ENCODE assay signal across 15 cellular contexts in genomic region chr11:67449116-67449844, GRCh38. TPM values are rescaled to one million over a fixed set of nuclear protein-coding genes. Genes with fewer than 3 reads are reported as not detected.
A peak's percentile ranks its signal among the peaks of the same experiment; 100 is the strongest.
DNase-seq lines count a peak whose midpoint lies in the region; ATAC-seq and TF ChIP-seq lines count a peak whose summit lies in the region.
"Had no signal": no experiment of that assay in that cellular context is flagged by ENCODE, and none has a peak within 500 bp of the region (broad histone marks: within the 10 kb centered on the region; RNA-seq: fewer than 3 reads in every experiment).

No MANE protein-coding gene starts in this region.

- no peak overlapping the region for H4K8ac ChIP-seq in neuronal stem cell (ENCODE audit: low read depth, low read length)

- no peak overlapping the region for H2BK120ac ChIP-seq in neuronal stem cell (ENCODE audit: low read depth, low read length)

- no peak overlapping the region; the same call in 1 of the 2 replicates for H3K9ac ChIP-seq in MM.1S (ENCODE audit: low read length)
- peak overlapping the region; percentile 78 for H3K9ac ChIP-seq in neuronal stem cell (ENCODE audit: low read depth, low read length, poor library complexity)

- H3K9me2 ChIP-seq in MM.1S (replicated peaks; ENCODE audit: insufficient read depth, low read length): no peaks in the 10 kb centered on the region

- H2AFZ ChIP-seq in MM.1S (ENCODE audit: low read length): peak overlapping the region; percentile 55
- no peak overlapping the region for H2AFZ ChIP-seq in neuronal stem cell (ENCODE audit: low read length)

- intact Hi-C loops in activated T-helper 2 cell treated with anti-CD3 and anti-CD28 coated beads, Interferon-gamma antibody, Interleukin-2, Interleukin-4, amounts not matched to agents 10 μg/mL and 5 μg/mL and 100 μg/mL, durations not matched to agents 14 hours and 24 hours and 36 hours (cut with micrococcal nuclease): no loop called here

- H3K4me2 ChIP-seq in MM.1S (ENCODE audit: low read depth, low read length) (peak overlapping the region; percentile 63; the same call in 1 of the 2 replicates), neuronal stem cell (ENCODE audit: insufficient read depth, low read length, poor library complexity, severe bottlenecking) (no peak overlapping the region)

- H3K27ac Mint-ChIP-seq in T-helper 2 cell treated with Interferon-gamma antibody and Interleukin-4, amounts not matched to agents 5 μg/mL and 100 μg/mL, for 36 hours: peak overlapping the region; percentile 24
- peak overlapping the region; percentile 9 for H3K27ac Mint-ChIP-seq in activated T-helper 2 cell treated with anti-CD3 and anti-CD28 coated beads, Interferon-gamma antibody, Interleukin-2, Interleukin-4, amounts not matched to agents 10 μg/mL and 5 μg/mL and 100 μg/mL, durations not matched to agents 14 hours and 24 hours and 36 hours
- H3K27ac Mint-ChIP-seq: activated T-cell treated with anti-CD3 and anti-CD28 coated beads, Interleukin-2, amount 50 U/mL, for 72 hours had no signal

- H3K9me3 ChIP-seq in MM.1S (replicated peaks; ENCODE audit: insufficient read depth, low read length) (no peaks in the 10 kb centered on the region), neuronal stem cell (replicated peaks in 1 of 2; ENCODE audit: control insufficient read depth in 2 of 2, insufficient read depth in 1 of 2, low read depth in 1 of 2, low read length in 2 of 2) (no peaks in the 10 kb centered on the region)
- H3K9me3 ChIP-seq: body of pancreas, gastrocnemius medialis, pancreas, SJCRH30 had no signal

- no peak for TF ChIP-seq CTCF in MM.1S (IDR thresholded peaks at IDR 0.05; ENCODE audit: low read length)

- WGBS in neuronal stem cell (ENCODE audit: extremely low coverage in 2 of 2, insufficient read length in 2 of 2, insufficient replicate concordance in 1 of 2), 2 donors: no CpG with 5 or more reads among the region's 9 CpGs

- H3K4me3 ChIP-seq in MM.1S (ENCODE audit: low read length): peak overlapping the region; percentile 1; the same call in 1 of the 2 replicates
- H3K4me3 ChIP-seq in neuronal stem cell (ENCODE audit: low read length in 2 of 2): no peak overlapping the region
- H3K4me3 ChIP-seq: body of pancreas, gastrocnemius medialis, pancreas, SJCRH30 had no signal

- H3K4me3 Mint-ChIP-seq in T-helper 2 cell treated with Interferon-gamma antibody and Interleukin-4, amounts not matched to agents 5 μg/mL and 100 μg/mL, for 36 hours: no peak overlapping the region
- no peak overlapping the region for H3K4me3 Mint-ChIP-seq in activated T-helper 2 cell treated with anti-CD3 and anti-CD28 coated beads, Interferon-gamma antibody, Interleukin-2, Interleukin-4, amounts not matched to agents 10 μg/mL and 5 μg/mL and 100 μg/mL, durations not matched to agents 14 hours and 24 hours and 36 hours (ENCODE audit: low read depth)
- H3K4me3 Mint-ChIP-seq: activated T-cell treated with anti-CD3 and anti-CD28 coated beads, Interleukin-2, amount 50 U/mL, for 72 hours had no signal

- H4K91ac ChIP-seq in neuronal stem cell (ENCODE audit: low read depth, low read length, poor library complexity): no peak overlapping the region

- H3K36me3 Mint-ChIP-seq in T-helper 2 cell treated with Interferon-gamma antibody and Interleukin-4, amounts not matched to agents 5 μg/mL and 100 μg/mL, for 36 hours (ENCODE audit: low read depth): no peaks in the 10 kb centered on the region
- H3K36me3 Mint-ChIP-seq in activated T-helper 2 cell treated with anti-CD3 and anti-CD28 coated beads, Interferon-gamma antibody, Interleukin-2, Interleukin-4, amounts not matched to agents 10 μg/mL and 5 μg/mL and 100 μg/mL, durations not matched to agents 14 hours and 24 hours and 36 hours (ENCODE audit: low read depth): no peaks in the 10 kb centered on the region

- no peak overlapping the region for H3K4ac ChIP-seq in neuronal stem cell (ENCODE audit: low read length)

- H4K20me1 ChIP-seq in MM.1S (ENCODE audit: insufficient read depth, low read length): no peaks in the 10 kb centered on the region

- no peak for ATAC-seq in HG03095 (IDR thresholded peaks at IDR 0.05; ENCODE audit: unreplicated experiment)
- no peak for ATAC-seq in GM18867 (IDR thresholded peaks at IDR 0.05; ENCODE audit: unreplicated experiment)
- ATAC-seq: activated CD4-positive, CD25-positive, alpha-beta regulatory T cell treated with anti-CD3 and anti-CD28 coated beads, Interleukin-2, amount 50 U/mL, for 24 hours; activated T-cell treated with anti-CD3 and anti-CD28 coated beads, Interleukin-2, amount 50 U/mL, for 72 hours; body of pancreas; gastrocnemius medialis had no signal

- no peak overlapping the region for H3K23ac ChIP-seq in neuronal stem cell (ENCODE audit: low read depth, low read length, poor library complexity)

- H3K36me3 ChIP-seq in MM.1S (replicated peaks; ENCODE audit: insufficient read depth, low read length): no peaks in the 10 kb centered on the region
- no peaks in the 10 kb centered on the region for H3K36me3 ChIP-seq in neuronal stem cell (replicated peaks in 1 of 2; ENCODE audit: control insufficient read depth in 2 of 2, insufficient read depth in 2 of 2, low read length in 2 of 2)
- H3K36me3 ChIP-seq: gastrocnemius medialis, pancreas, SJCRH30 had no signal

- peak overlapping the region; percentile 8 for H2AK5ac ChIP-seq in neuronal stem cell (ENCODE audit: low read depth, low read length)

- no peak overlapping the region for H2BK5ac ChIP-seq in neuronal stem cell (ENCODE audit: low read length)

- H3K27me3 Mint-ChIP-seq in T-helper 2 cell treated with Interferon-gamma antibody and Interleukin-4, amounts not matched to agents 5 μg/mL and 100 μg/mL, for 36 hours (ENCODE audit: low read depth): no peaks in the 10 kb centered on the region
- H3K27me3 Mint-ChIP-seq in activated T-helper 2 cell treated with anti-CD3 and anti-CD28 coated beads, Interferon-gamma antibody, Interleukin-2, Interleukin-4, amounts not matched to agents 10 μg/mL and 5 μg/mL and 100 μg/mL, durations not matched to agents 14 hours and 24 hours and 36 hours (ENCODE audit: low read depth): no peaks in the 10 kb centered on the region

- H3K14ac ChIP-seq in neuronal stem cell (ENCODE audit: low read length): no peak overlapping the region

- no peak overlapping the region for H2BK12ac ChIP-seq in neuronal stem cell (ENCODE audit: low read length)

- no peaks in the 10 kb centered on the region for H3K79me1 ChIP-seq in neuronal stem cell (ENCODE audit: low read depth, low read length)

- H3K18ac ChIP-seq in neuronal stem cell (ENCODE audit: low read length): no peak overlapping the region

- peaks cover 36% of the 10 kb centered on the region for H3K4me1 Mint-ChIP-seq in T-helper 2 cell treated with Interferon-gamma antibody and Interleukin-4, amounts not matched to agents 5 μg/mL and 100 μg/mL, for 36 hours (ENCODE audit: low read depth)
- H3K4me1 Mint-ChIP-seq in activated T-helper 2 cell treated with anti-CD3 and anti-CD28 coated beads, Interferon-gamma antibody, Interleukin-2, Interleukin-4, amounts not matched to agents 10 μg/mL and 5 μg/mL and 100 μg/mL, durations not matched to agents 14 hours and 24 hours and 36 hours (ENCODE audit: low read depth): peaks cover 28% of the 10 kb centered on the region

- peaks cover 10% of the 10 kb centered on the region for H3K4me1 ChIP-seq in MM.1S (ENCODE audit: low read length)
- peaks cover 5 to 15% of the 10 kb centered on the region in 2 donors for H3K4me1 ChIP-seq in neuronal stem cell (ENCODE audit: control insufficient read depth in 2 of 2, insufficient read depth in 1 of 2, low read depth in 1 of 2, low read length in 2 of 2)

- H3K79me2 ChIP-seq in MM.1S (ENCODE audit: low read length): no peaks in the 10 kb centered on the region

- peaks cover 6% of the 10 kb centered on the region for H3F3A ChIP-seq in MM.1S (ENCODE audit: insufficient read depth, low read length)

- H2BK15ac ChIP-seq in neuronal stem cell (ENCODE audit: low read length): no peak overlapping the region

- H3K27me3 ChIP-seq in MM.1S (replicated peaks; ENCODE audit: insufficient read depth, low read length): no peaks in the 10 kb centered on the region
- H3K27me3 ChIP-seq in neuronal stem cell (ENCODE audit: control insufficient read depth in 3 of 3, insufficient read depth in 3 of 3, low read depth in 1 of 3, low read length in 3 of 3): no peaks in the 10 kb centered on the region
- H3K27me3 ChIP-seq: body of pancreas, gastrocnemius medialis, pancreas, SJCRH30 had no signal

- H3K9me3 Mint-ChIP-seq in T-helper 2 cell treated with Interferon-gamma antibody and Interleukin-4, amounts not matched to agents 5 μg/mL and 100 μg/mL, for 36 hours: no peaks in the 10 kb centered on the region
- H3K9me3 Mint-ChIP-seq in activated T-helper 2 cell treated with anti-CD3 and anti-CD28 coated beads, Interferon-gamma antibody, Interleukin-2, Interleukin-4, amounts not matched to agents 10 μg/mL and 5 μg/mL and 100 μg/mL, durations not matched to agents 14 hours and 24 hours and 36 hours: no peaks in the 10 kb centered on the region
- H3K9me3 Mint-ChIP-seq: activated T-cell treated with anti-CD3 and anti-CD28 coated beads, Interleukin-2, amount 50 U/mL, for 72 hours had no signal

- H3K27ac ChIP-seq in MM.1S (ENCODE audit: low read length) (peak overlapping the region; percentile 39; the same call in 1 of the 2 replicates), neuronal stem cell (replicated peaks; ENCODE audit: low read length) (no peak overlapping the region)
- H3K27ac ChIP-seq: gastrocnemius medialis, pancreas, SJCRH30 had no signal

- DNase-seq in T-helper 2 cell treated with Interferon-gamma antibody and Interleukin-4, amounts not matched to agents 5 μg/mL and 100 μg/mL, for 36 hours (ENCODE audit: low spot score): no peak
- DNase-seq in T-helper 2 cell (no peak), MM.1S (peak; percentile 25), neuronal stem cell (ENCODE audit: low spot score) (no peak), GM19238 (ENCODE audit: insufficient read length, low spot score) (no peak)
- no peak for DNase-seq in activated T-helper 2 cell treated with anti-CD3 and anti-CD28 coated beads, Interferon-gamma antibody, Interleukin-2, Interleukin-4, amounts not matched to agents 10 μg/mL and 5 μg/mL and 100 μg/mL, durations not matched to agents 14 hours and 24 hours and 36 hours (ENCODE audit: low spot score)
- DNase-seq: activated T-cell treated with anti-CD3 and anti-CD28 coated beads, Interleukin-2, amount 50 U/mL, for 72 hours; gastrocnemius medialis; NCI-H345; pancreas; SJCRH30 had no signal

RNA-seq across cellular contexts. Expression of gene GPR152, which starts 3.2 kb away (rescaled TPM):
- total RNA-seq in activated T-helper 2 cell treated with anti-CD3 and anti-CD28 coated beads, Interferon-gamma antibody, Interleukin-2, Interleukin-4, amounts not matched to agents 10 μg/mL and 5 μg/mL and 100 μg/mL, durations not matched to agents 14 hours and 24 hours and 36 hours: not detected in 2 replicates
- not detected for polyA plus RNA-seq in neuronal stem cell (2013, experiment 1 of 2)
- not detected for polyA plus RNA-seq in neuronal stem cell (2013, experiment 2 of 2)
- total RNA-seq: activated T-cell treated with anti-CD3 and anti-CD28 coated beads, Interleukin-2, amount 50 U/mL, for 72 hours; body of pancreas; gastrocnemius medialis; pancreas; SJCRH30 had no signal
- polyA plus RNA-seq: pancreas had no signal

RNA-seq across cellular contexts. Expression of gene CABP4, which starts 5.9 kb away (rescaled TPM):
- 0.73 and 1.0 TPM in 2 replicates for total RNA-seq in activated T-helper 2 cell treated with anti-CD3 and anti-CD28 coated beads, Interferon-gamma antibody, Interleukin-2, Interleukin-4, amounts not matched to agents 10 μg/mL and 5 μg/mL and 100 μg/mL, durations not matched to agents 14 hours and 24 hours and 36 hours
- polyA plus RNA-seq in neuronal stem cell (2013, experiment 1 of 2): 0.01 TPM
- polyA plus RNA-seq in neuronal stem cell (2013, experiment 2 of 2): 0.04 TPM

RNA-seq across cellular contexts. Expression of gene CORO1B, which starts 6.0 kb away (rescaled TPM):
- 177 and 186 TPM in 2 replicates for total RNA-seq in activated T-helper 2 cell treated with anti-CD3 and anti-CD28 coated beads, Interferon-gamma antibody, Interleukin-2, Interleukin-4, amounts not matched to agents 10 μg/mL and 5 μg/mL and 100 μg/mL, durations not matched to agents 14 hours and 24 hours and 36 hours
- polyA plus RNA-seq in neuronal stem cell (2013, experiment 1 of 2): 42.6 TPM
- polyA plus RNA-seq in neuronal stem cell (2013, experiment 2 of 2): 44.9 TPM

RNA-seq across cellular contexts. Expression of gene PTPRCAP, which starts 11.8 kb away (rescaled TPM):
- 89.8 and 94.4 TPM in 2 replicates for total RNA-seq in activated T-helper 2 cell treated with anti-CD3 and anti-CD28 coated beads, Interferon-gamma antibody, Interleukin-2, Interleukin-4, amounts not matched to agents 10 μg/mL and 5 μg/mL and 100 μg/mL, durations not matched to agents 14 hours and 24 hours and 36 hours
- 0.49 TPM for polyA plus RNA-seq in neuronal stem cell (2013, experiment 1 of 2)
- polyA plus RNA-seq in neuronal stem cell (2013, experiment 2 of 2): 0.71 TPM

RNA-seq across cellular contexts. Expression of gene TMEM134, which starts 19.8 kb away (rescaled TPM):
- 58.5 and 62.0 TPM in 2 replicates for total RNA-seq in activated T-helper 2 cell treated with anti-CD3 and anti-CD28 coated beads, Interferon-gamma antibody, Interleukin-2, Interleukin-4, amounts not matched to agents 10 μg/mL and 5 μg/mL and 100 μg/mL, durations not matched to agents 14 hours and 24 hours and 36 hours
- polyA plus RNA-seq in neuronal stem cell (2013, experiment 1 of 2): 76.5 TPM
- 73.2 TPM for polyA plus RNA-seq in neuronal stem cell (2013, experiment 2 of 2)
